12 cellular contexts compared by ENCODE assay signal in the genomic region with DNA sequence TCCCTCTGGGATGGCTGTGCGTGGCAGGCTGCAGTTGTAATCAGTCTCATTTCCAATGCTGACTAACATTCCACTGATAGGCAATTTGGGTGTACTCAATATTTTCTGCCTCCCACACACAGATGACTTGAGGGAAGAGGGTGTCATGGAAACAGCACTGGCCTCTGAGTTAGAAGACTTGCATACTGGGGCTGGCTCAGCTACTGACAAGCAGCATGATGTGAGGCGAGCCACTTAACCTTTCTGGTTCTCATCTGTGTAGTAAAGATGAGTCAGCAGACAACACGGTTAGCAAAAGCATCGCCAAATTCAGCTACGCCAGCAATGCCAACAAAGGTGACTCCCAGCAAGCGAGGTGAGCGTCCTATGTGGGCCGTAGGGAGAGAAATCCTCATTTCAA.
DNase-seq lines count a peak whose midpoint lies in the region; ATAC-seq and TF ChIP-seq lines count a peak whose summit lies in the region.
"Had no signal": no experiment of that assay in that cellular context is flagged by ENCODE, and none has a peak within 500 bp of the region (broad histone marks: within the 10 kb centered on the region; RNA-seq: fewer than 3 reads in every experiment).

No MANE protein-coding gene starts in this region.

- H3K4me3 ChIP-seq in HEK293 (ENCODE audit: low read depth, low read length): no peak overlapping the region
- H3K4me3 ChIP-seq in neural cell (ENCODE audit: low read length): no peak overlapping the region
- H3K4me3 ChIP-seq: stomach had no signal

- H3K9ac ChIP-seq in neural cell (ENCODE audit: low read length): no peak overlapping the region

- no peaks in the 10 kb centered on the region for H3K27me3 ChIP-seq in neural cell (ENCODE audit: insufficient read depth, low read depth, low read length)
- H3K27me3 ChIP-seq: stomach had no signal

- H3K27ac ChIP-seq in HEK293 (ENCODE audit: extremely low read depth, low read depth, low read length): no peak overlapping the region
- peak overlapping the region; percentile 28 for H3K27ac ChIP-seq in caudate nucleus (ENCODE audit: low read depth, low read length)
- H3K27ac ChIP-seq in neural cell (ENCODE audit: low read length): no peak overlapping the region
- H3K27ac ChIP-seq: stomach had no signal

- no peaks in the 10 kb centered on the region; the same call in 1 of the 2 replicates for H3K4me1 ChIP-seq in HEK293 (ENCODE audit: control insufficient read depth, insufficient read depth, low read length)
- H3K4me1 ChIP-seq: stomach had no signal

- H3K4me2 ChIP-seq in neural cell (ENCODE audit: low read length): no peak overlapping the region

- TF ChIP-seq CTCF in HEK293 (tag by site-specific recombination; IDR thresholded peaks at IDR 0.05): no peak
- TF ChIP-seq CTCF in neural cell (IDR thresholded peaks at IDR 0.05; ENCODE audit: poor library complexity, severe bottlenecking): no peak

- CTCF ChIA-PET in HEK293 (lab: Yijun Ruan, JAX): no interaction called here

- H3K9me3 ChIP-seq in HEK293 (ENCODE audit: control insufficient read depth, insufficient read depth, low read depth, low read length) (no peaks in the 10 kb centered on the region), neural cell (ENCODE audit: low read length) (no peaks in the 10 kb centered on the region)
- H3K9me3 ChIP-seq: stomach had no signal

- no peaks in the 10 kb centered on the region for H3K9me2 ChIP-seq in neural cell (ENCODE audit: insufficient read depth, low read length)

- TF ChIP-seq RAD21 in neural cell (conservative IDR thresholded peaks at IDR 0.05): no peak

- DNase-seq in DMS 273 (lab: John Stamatoyannopoulos, UW; ENCODE audit: unreplicated experiment) (peak; percentile 18), DMS 273 treated with DMSO at 0.1 percent for 48 hours (lab: John Stamatoyannopoulos, UW) (no peak), caudate nucleus (lab: John Stamatoyannopoulos, UW) (peak in 6 of 61 donors; percentile 1 to 65 (median 9)), DMS114 treated with DMSO at 0.1 percent for 48 hours (lab: John Stamatoyannopoulos, UW; ENCODE audit: unreplicated experiment) (no peak)
- DNase-seq: naive B cell, NCI-H1436 treated with DMSO at 0.1 percent for 48 hours, stomach, T-helper 17 cell had no signal

- TF ChIP-seq EP300 in neural cell (conservative IDR thresholded peaks at IDR 0.05; ENCODE audit: poor library complexity, severe bottlenecking): no peak

- H3F3A ChIP-seq in neural cell (ENCODE audit: insufficient read depth, low read length, poor library complexity, severe bottlenecking): no peaks in the 10 kb centered on the region

- H4K20me1 ChIP-seq in neural cell (ENCODE audit: insufficient read depth): no peaks in the 10 kb centered on the region

- POLR2A ChIA-PET in HEK293 (lab: Yijun Ruan, JAX): no interaction called here

- ATAC-seq in GM18873 (IDR thresholded peaks at IDR 0.05; ENCODE audit: low FRiP score, unreplicated experiment): no peak
- ATAC-seq in HG03460 (IDR thresholded peaks at IDR 0.05; ENCODE audit: unreplicated experiment): no peak
- ATAC-seq: T-helper 17 cell had no signal

- no peaks in the 10 kb centered on the region for H3K79me2 ChIP-seq in neural cell (replicated peaks; ENCODE audit: insufficient read depth, low read length)

- no peak overlapping the region for H2AFZ ChIP-seq in neural cell (ENCODE audit: low read depth, low read length)

- no peaks in the 10 kb centered on the region for H3K36me3 ChIP-seq in HEK293 (ENCODE audit: control insufficient read depth in 2 of 2, insufficient read depth in 1 of 2, low read length in 2 of 2)
- no peaks in the 10 kb centered on the region for H3K36me3 ChIP-seq in neural cell (ENCODE audit: insufficient read depth, low read length)
- H3K36me3 ChIP-seq: stomach had no signal

TF ChIP-seq in HEK293, 187 proteins besides CTCF, POLR2A, EP300 and RAD21:
- TF ChIP-seq ZFHX2 (tag by site-specific recombination; conservative IDR thresholded peaks at IDR 0.05) (peak; percentile 51), ZNF157 (tag by site-specific recombination; IDR thresholded peaks at IDR 0.05) (no peak), OSR2 (tag by site-specific recombination; IDR thresholded peaks at IDR 0.05) (0 out of 2 replicates have a peak, but pooled peaks have one; percentile 22)

TF ChIP-seq in neural cell, 6 proteins besides CTCF, POLR2A, EP300 and RAD21:
- TF ChIP-seq SMC3 (conservative IDR thresholded peaks at IDR 0.05; ENCODE audit: poor library complexity): no peak
- peak; percentile 5 for TF ChIP-seq POLR2AphosphoS5 (IDR thresholded peaks at IDR 0.05)
